ENCODE assay signal across 8 cellular contexts in genomic region chr15:71448688-71449114, GRCh38.
DNase-seq lines count a peak whose midpoint lies in the region; ATAC-seq, FAIRE-seq and TF ChIP-seq lines count a peak whose summit lies in the region.

No MANE protein-coding gene starts in this region.

- H3K4me1 Mint-ChIP-seq in type B pancreatic cell (ENCODE audit: unreplicated experiment), result peaks cover 19% of the 10 kb centered on the region

- no peaks in the 10 kb centered on the region for H3K9me3 ChIP-seq in keratinocyte (ENCODE audit: control insufficient read depth, low read depth, low read length)

- H3K27me3 Mint-ChIP-seq in type B pancreatic cell, result no peaks in the 10 kb centered on the region

- peaks cover 55% of the 10 kb centered on the region for H3K4me1 ChIP-seq in keratinocyte (ENCODE audit: control insufficient read depth, extremely low read depth, insufficient read depth, low read length)

- no peaks in the 10 kb centered on the region for H3K27me3 ChIP-seq in keratinocyte (ENCODE audit: control insufficient read depth, extremely low read depth, insufficient read depth, low read length)

- peak overlapping the region; percentile 19 for H3K27ac Mint-ChIP-seq in type B pancreatic cell

- peaks cover 4% of the 10 kb centered on the region for H3K79me2 ChIP-seq in keratinocyte (ENCODE audit: control insufficient read depth, insufficient read depth, low read length)

- no peak overlapping the region for H3K4me3 Mint-ChIP-seq in type B pancreatic cell

- peaks cover 0 to 5% of the 10 kb centered on the region in 2 experiments for H3K36me3 ChIP-seq in keratinocyte (ENCODE audit: control insufficient read depth in 2 of 2, extremely low read depth in 1 of 2, insufficient read depth in 2 of 2, low read length in 2 of 2)

- dilution Hi-C loops in keratinocyte (cut with MboI; ENCODE audit: extremely low pct_ligation_motif_present, low sequenced_read_pairs), result no loop called here

- in situ Hi-C loops in ACHN (cut with HindIII; ENCODE audit: low pct_ligation_motif_present, low pct_unique_long_range_greater_than_20kb, low sequenced_read_pairs) (loop anchor here (25.0 kb wide), 1 partner anchor 436 kb away; no protein-coding TSS in a partner anchor), GM13977 (cut with MboI; ENCODE audit: low pct_unique_long_range_greater_than_20kb, low sequenced_read_pairs, unreplicated experiment) (loop anchor here (25.0 kb wide), 1 partner anchor 611 kb away; no protein-coding TSS in a partner anchor)

- H3K36me3 Mint-ChIP-seq in type B pancreatic cell, result no peaks in the 10 kb centered on the region

- H3K27ac ChIP-seq in keratinocyte (ENCODE audit: control insufficient read depth, insufficient read depth, low read length), result peak overlapping the region; percentile 99

- no peak overlapping the region for H3K4me3 ChIP-seq in keratinocyte (ENCODE audit: control insufficient read depth in 2 of 3, extremely low read depth in 1 of 3, insufficient read depth in 2 of 3, low read depth in 1 of 3, low read length in 3 of 3)

- H3K9me1 ChIP-seq in keratinocyte (ENCODE audit: control insufficient read depth, extremely low read depth, insufficient read depth, low read length), result no peaks in the 10 kb centered on the region

- H2AFZ ChIP-seq in keratinocyte (ENCODE audit: control insufficient read depth, low read length), result no peak overlapping the region

- FAIRE-seq in keratinocyte (lab: Jason Lieb, UNC), result peak; percentile 20

- H3K9ac ChIP-seq in keratinocyte (ENCODE audit: control insufficient read depth, extremely low read depth, insufficient read depth, low read length), result peak overlapping the region; percentile 81

- no peaks in the 10 kb centered on the region for H3K9me3 Mint-ChIP-seq in type B pancreatic cell

- ATAC-seq in HG03196 (IDR thresholded peaks at IDR 0.05; ENCODE audit: unreplicated experiment) (no peak), HG03571 (IDR thresholded peaks at IDR 0.05; ENCODE audit: unreplicated experiment) (no peak)

- peak overlapping the region; percentile 99 for H3K4me2 ChIP-seq in keratinocyte (ENCODE audit: control insufficient read depth, extremely low read depth, insufficient read depth, low read depth, low read length)

- DNase-seq in ACHN, result peak; percentile 66
- DNase-seq in GM13977 (ENCODE audit: low spot score), result peak; percentile 33
- DNase-seq in NCI-H226, result peak; percentile 61
- peak; percentile 63 for DNase-seq in brain pericyte (ENCODE audit: low read depth, low spot score)
- peak; percentile 66 for DNase-seq in keratinocyte (ENCODE audit: low read depth, low spot score)
- DNase-seq in type B pancreatic cell (ENCODE audit: extremely low spot score, unreplicated experiment), result no peak

- no peaks in the 10 kb centered on the region for H4K20me1 ChIP-seq in keratinocyte (ENCODE audit: control insufficient read depth, extremely low read depth, insufficient read depth, low read length)

- peak; percentile 85 for TF ChIP-seq CTCF in GM13977 (IDR thresholded peaks at IDR 0.05; ENCODE audit: extremely low read depth, insufficient read depth, missing control alignments)
- peak; percentile 65 to 92 (median 75) for TF ChIP-seq CTCF in keratinocyte (optimal IDR thresholded peaks at IDR 0.05 in 1 of 3, IDR thresholded peaks at IDR 0.05 in 1 of 3, conservative IDR thresholded peaks at IDR 0.05 in 1 of 3; ENCODE audit: extremely low read depth in 1 of 3, insufficient read depth in 2 of 3, low read length in 3 of 3)
- TF ChIP-seq CTCF in type B pancreatic cell (conservative IDR thresholded peaks at IDR 0.05), result peak; percentile 93
